16 cellular contexts compared by ENCODE assay signal in genomic region chrY:14850734-14851133, GRCh38.
DNase-seq lines count a peak whose midpoint lies in the region; ATAC-seq and TF ChIP-seq lines count a peak whose summit lies in the region.
"Had no signal": no experiment of that assay in that cellular context is flagged by ENCODE, and none has a peak within 500 bp of the region (broad histone marks: within the 10 kb centered on the region; RNA-seq: fewer than 3 reads in every experiment).

No MANE protein-coding gene starts in this region.

- no peak for ATAC-seq in HG02885 (IDR thresholded peaks at IDR 0.05; ENCODE audit: poor library complexity, unreplicated experiment)

- H3K9ac ChIP-seq in liver (ENCODE audit: low read depth in 1 of 2, low read length in 2 of 2) = no peak overlapping the region

- no peaks in the 10 kb centered on the region for H3K4me1 ChIP-seq in liver (ENCODE audit: control insufficient read depth in 4 of 4, insufficient read depth in 4 of 4, low read length in 3 of 4)

- H3K36me3 ChIP-seq in liver (ENCODE audit: control insufficient read depth in 4 of 4, insufficient read depth in 3 of 4, low read depth in 1 of 4, low read length in 3 of 4) = no peaks in the 10 kb centered on the region

- no peak overlapping the region for H3K4me3 ChIP-seq in AG10803 (ENCODE audit: low read length)
- no peak overlapping the region for H3K4me3 ChIP-seq in liver (ENCODE audit: low read depth in 1 of 3, low read length in 3 of 3)

- no peak overlapping the region for H3K27ac ChIP-seq in liver (ENCODE audit: low read depth in 1 of 2, low read length in 2 of 2)
- H3K27ac ChIP-seq: RWPE1 had no signal

- H3K9me3 ChIP-seq in liver (ENCODE audit: control insufficient read depth in 4 of 4, low read length in 3 of 4) = no peaks in the 10 kb centered on the region

- WGBS in liver = 25% methylated on average over 1 of the region's 1 CpG

- TF ChIP-seq CTCF in AG10803 (conservative IDR thresholded peaks at IDR 0.05; ENCODE audit: low read length) (no peak), liver (IDR thresholded peaks at IDR 0.05; ENCODE audit: low read depth, low read length, missing input control) (no peak)

- H3K27me3 ChIP-seq in liver (ENCODE audit: control insufficient read depth in 4 of 4, insufficient read depth in 4 of 4, low read length in 3 of 4) = no peaks in the 10 kb centered on the region

- peak in 1 of 2 donors; percentile 17 for TF ChIP-seq RAD21 in liver (IDR thresholded peaks at IDR 0.05)

- DNase-seq in AG10803 (ENCODE audit: low read depth) (peak; percentile 58), MV-4-11 (lab: John Stamatoyannopoulos, UW) (peak; percentile 25), fibroblast of gingiva (ENCODE audit: low read depth) (peak; percentile 30), NCI-H2081 treated with DMSO at 0.1 percent for 48 hours (lab: John Stamatoyannopoulos, UW) (no peak), NCI-H187 (lab: John Stamatoyannopoulos, UW) (no peak), NCI-H2196 treated with DMSO at 0.1 percent for 48 hours (lab: John Stamatoyannopoulos, UW; ENCODE audit: unreplicated experiment) (no peak)
- DNase-seq: AML-193; CD4-positive, CD25-positive, alpha-beta regulatory T cell; H9; Kasumi-1; NCI-H1436 treated with DMSO at 0.1 percent for 48 hours; NCI-H69; NK-92 treated with Interleukin-12 subunit alpha and Interleukin-12 subunit beta, amount 100 ng/mL, for 24 hours had no signal

TF ChIP-seq in liver, 16 proteins besides CTCF, POLR2A, EP300 and RAD21:
- no peak for TF ChIP-seq SP1 (IDR thresholded peaks at IDR 0.05)
- TF ChIP-seq RXRA (IDR thresholded peaks at IDR 0.05) = peak in 1 of 2 donors; percentile 66
- no peak for TF ChIP-seq ZBTB33 (IDR thresholded peaks at IDR 0.05)
- no peak for TF ChIP-seq FOXA1 (IDR thresholded peaks at IDR 0.05)
- no peak for TF ChIP-seq FOXA2 (IDR thresholded peaks at IDR 0.05)
- TF ChIP-seq EGR1 (IDR thresholded peaks at IDR 0.05; ENCODE audit: low read depth in 2 of 2) = no peak
- TF ChIP-seq REST (IDR thresholded peaks at IDR 0.05) = no peak
- TF ChIP-seq TAF1 (conservative IDR thresholded peaks at IDR 0.05) = no peak
- TF ChIP-seq HNF4A (conservative IDR thresholded peaks at IDR 0.05) = peak in 1 of 2 donors; percentile 53
- TF ChIP-seq GABPA (IDR thresholded peaks at IDR 0.05 in 1 of 2, conservative IDR thresholded peaks at IDR 0.05 in 1 of 2) = no peak
- peak; percentile 22 for TF ChIP-seq MAX (IDR thresholded peaks at IDR 0.05)
- TF ChIP-seq ATF3 (IDR thresholded peaks at IDR 0.05) = no peak
- TF ChIP-seq YY1 (IDR thresholded peaks at IDR 0.05) = no peak

Comparison
In these comparisons a context has a peak if more than half of its experiments do, and no peak if none do; other contexts are left out.
1. DNase-seq: peak in AG10803 (single experiment), MV-4-11 (single experiment) and fibroblast of gingiva (single experiment); none in NCI-H2081 treated with DMSO at 0.1 percent for 48 hours (single experiment), NCI-H187 (0 of 2) and NCI-H2196 treated with DMSO at 0.1 percent for 48 hours (single experiment).